ENCODE assay signal across 10 cellular contexts in genomic region chr14:72045885-72046284, GRCh38.
"Had no signal": no experiment of that assay in that cellular context is flagged by ENCODE, and none has a peak within 500 bp of the region (broad histone marks: within the 10 kb centered on the region; RNA-seq: fewer than 3 reads in every experiment).

No MANE protein-coding gene starts in this region.

- H3K9ac ChIP-seq: GM23248 had no signal

- H3K9me3 ChIP-seq: HAP-1 had no signal

- H2AFZ ChIP-seq: GM23248, GM23338 had no signal

- DNase-seq: GM23248, GOT3, H7, H9, HCEC 1CT, HFFc6 had no signal

- H3K36me3 ChIP-seq: HAP-1 had no signal

- H3K27ac Mint-ChIP-seq: GM23338, HFFc6 had no signal

- H3K27ac ChIP-seq: GM23248 had no signal

- H3K4me1 ChIP-seq: HAP-1 had no signal

- H3K4me2 ChIP-seq: GM23338 had no signal

- H3K4me3 Mint-ChIP-seq: GM23338, H9, HFFc6 had no signal

- ATAC-seq: HCT116 had no signal

- FAIRE-seq: H54 had no signal

- H3K4me3 ChIP-seq: GM23248, GM23338, HAP-1 had no signal
